In genomic region chrX:136909706-136910564, GRCh38 we compare ENCODE assay signal across 8 cellular contexts. TPM values are rescaled to one million over a fixed set of nuclear protein-coding genes. Genes with fewer than 3 reads are reported as not detected.
A peak's percentile ranks its signal among the peaks of the same experiment; 100 is the strongest.
DNase-seq lines count a peak whose midpoint lies in the region; ATAC-seq and TF ChIP-seq lines count a peak whose summit lies in the region.

No MANE protein-coding gene starts in this region.

- ATAC-seq in foreskin keratinocyte = peak; percentile 79

- H3K18ac ChIP-seq in H9 (ENCODE audit: insufficient read length, low read depth, low read length) = no peak overlapping the region

- H3K4ac ChIP-seq in H9 (ENCODE audit: low read depth, low read length) = no peak overlapping the region

- no peak overlapping the region for H4K91ac ChIP-seq in H9 (ENCODE audit: insufficient read length, low read depth, low read length)

- in situ Hi-C loops in G401 (cut with HindIII; ENCODE audit: low sequenced_read_pairs) = no loop called here

- H2BK5ac ChIP-seq in H9 (ENCODE audit: insufficient read length, low read length) = no peak overlapping the region

- peak overlapping the region; percentile 80 to 91 for H3K4me3 Mint-ChIP-seq in H9
- H3K4me3 Mint-ChIP-seq in neural progenitor cell = peak overlapping the region; percentile 91

- H3K27ac ChIP-seq in H9 (ENCODE audit: insufficient read length, low read depth, low read length) (no peak overlapping the region), foreskin keratinocyte (no peak overlapping the region), neural progenitor cell (peak overlapping the region; percentile 65), temporal lobe (ENCODE audit: low read depth, low read length) (peak overlapping the region; percentile 65)

- H3K4me1 Mint-ChIP-seq in H9 (peaks cover 2 to 8% of the 10 kb centered on the region in 2 experiments; a peak in 2 of 4 replicates), neural progenitor cell (peaks cover 20% of the 10 kb centered on the region)

- no peaks in the 10 kb centered on the region for H4K20me1 ChIP-seq in H9 (ENCODE audit: control insufficient read depth, insufficient read depth, insufficient read length)
- H4K20me1 ChIP-seq in neural progenitor cell (ENCODE audit: low read depth) = no peaks in the 10 kb centered on the region

- H4K8ac ChIP-seq in H9 (replicated peaks; ENCODE audit: insufficient read length, low read depth, low read length) = no peak overlapping the region

- peaks cover 11% of the 10 kb centered on the region for H3F3A ChIP-seq in neural progenitor cell (ENCODE audit: low read depth)

- peaks cover 4% of the 10 kb centered on the region for H3K23me2 ChIP-seq in H9 (ENCODE audit: insufficient read length, low read depth, low read length, poor library complexity, severe bottlenecking)

- no peak overlapping the region for H3T11ph ChIP-seq in H9 (ENCODE audit: low read length)

- H3K9me3 Mint-ChIP-seq in H9 (peaks cover 58 to 66% of the 10 kb centered on the region in 2 experiments), neural progenitor cell (peaks cover 10% of the 10 kb centered on the region)

- WGBS in H9 (ENCODE audit: extremely low coverage, insufficient read length, low lambda C conversion rate) = no CpG with 5 or more reads among the region's 26 CpGs

- H3K4me2 ChIP-seq in H9 (ENCODE audit: insufficient read depth, insufficient read length, low read length) (peak overlapping the region; percentile 52), neural progenitor cell (peak overlapping the region; percentile 80)

- peaks cover 0 to 4% (median 0%) of the 10 kb centered on the region in 3 experiments; a peak in 3 of 7 replicates for H3K36me3 Mint-ChIP-seq in H9 (ENCODE audit: insufficient read depth in 1 of 3, low read depth in 3 of 3)
- H3K36me3 Mint-ChIP-seq in neural progenitor cell = no peaks in the 10 kb centered on the region

- H2BK20ac ChIP-seq in H9 (ENCODE audit: low read depth, low read length, poor library complexity, severe bottlenecking) = no peak overlapping the region

- H3K36me3 ChIP-seq in MG63 (no peaks in the 10 kb centered on the region), neural progenitor cell (no peaks in the 10 kb centered on the region)

- H4K5ac ChIP-seq in H9 (ENCODE audit: insufficient read length, low read depth, low read length) = no peak overlapping the region

- no peak overlapping the region for H2BK15ac ChIP-seq in H9 (ENCODE audit: low read depth, low read length)

- no peak overlapping the region for H2BK120ac ChIP-seq in H9 (ENCODE audit: low read depth, low read length, poor library complexity, severe bottlenecking)

- peak overlapping the region; percentile 43 for H2AFZ ChIP-seq in H9 (ENCODE audit: low read length)
- H2AFZ ChIP-seq in neural progenitor cell (replicated peaks) = no peak overlapping the region

- H3K27ac Mint-ChIP-seq in H9 = peak overlapping the region; percentile 92 to 95 (median 95); a peak in 6 of 7 replicates
- peak overlapping the region; percentile 72 for H3K27ac Mint-ChIP-seq in neural progenitor cell

- H3K79me1 ChIP-seq in H9 (ENCODE audit: insufficient read depth, low read depth, low read length, poor library complexity, severe bottlenecking) = no peaks in the 10 kb centered on the region

- no peak overlapping the region for H3K14ac ChIP-seq in H9 (ENCODE audit: insufficient read depth, low read length)

- H3K9me3 ChIP-seq in H9 (ENCODE audit: control insufficient read depth, low read depth, low read length) (peaks cover 14% of the 10 kb centered on the region), MG63 (no peaks in the 10 kb centered on the region), neural progenitor cell (ENCODE audit: low read depth) (no peaks in the 10 kb centered on the region)

- DNase-seq in G401 (ENCODE audit: low spot score) = peak; percentile 96
- DNase-seq in H9 = peak; percentile 91
- peak; percentile 85 for DNase-seq in MG63
- peak; percentile 28 to 50 for DNase-seq in SHP77 (lab: John Stamatoyannopoulos, UW)
- peak; percentile 17 for DNase-seq in activated gamma-delta T cell treated with anti-CD3 and anti-CD28 coated beads, Interleukin-2, amount 50 U/mL, for 16 hours (ENCODE audit: low read depth)
- peak; percentile 82 to 89 for DNase-seq in foreskin keratinocyte
- peak; percentile 93 for DNase-seq in neural progenitor cell (ENCODE audit: low spot score)

- H3K27me3 ChIP-seq in H9 (ENCODE audit: insufficient read depth, low read length) = no peaks in the 10 kb centered on the region
- no peaks in the 10 kb centered on the region for H3K27me3 ChIP-seq in MG63
- H3K27me3 ChIP-seq in foreskin keratinocyte = no peaks in the 10 kb centered on the region
- no peaks in the 10 kb centered on the region for H3K27me3 ChIP-seq in neural progenitor cell

- no peak overlapping the region for H3K23ac ChIP-seq in H9 (ENCODE audit: insufficient read length, low read depth, low read length)

- no peak overlapping the region for H2AK5ac ChIP-seq in H9 (ENCODE audit: insufficient read length, low read length)

- H2BK12ac ChIP-seq in H9 (ENCODE audit: insufficient read length, low read depth, low read length) = no peak overlapping the region

- H3K4me3 ChIP-seq in MG63 = peak overlapping the region; percentile 67
- peak overlapping the region; percentile 60 for H3K4me3 ChIP-seq in neural progenitor cell

- no peaks in the 10 kb centered on the region for H3K79me2 ChIP-seq in H9 (ENCODE audit: insufficient read depth, low read length)
- H3K79me2 ChIP-seq in neural progenitor cell (ENCODE audit: low read depth) = no peaks in the 10 kb centered on the region

- H3K56ac ChIP-seq in H9 (ENCODE audit: insufficient read length, low read depth, low read length) = no peak overlapping the region

- no peaks in the 10 kb centered on the region; the same call in 1 of the 2 replicates for H3K4me1 ChIP-seq in H9 (ENCODE audit: insufficient read depth, low read length)
- H3K4me1 ChIP-seq in foreskin keratinocyte = peaks cover 7% of the 10 kb centered on the region
- no peaks in the 10 kb centered on the region for H3K4me1 ChIP-seq in neural progenitor cell

- H3K9ac ChIP-seq in H9 (ENCODE audit: extremely low read depth, insufficient read length, low read length) (peak overlapping the region; percentile 2), neural progenitor cell (no peak overlapping the region)

- TF ChIP-seq CTCF in H9 (conservative IDR thresholded peaks at IDR 0.05) (no peak), foreskin keratinocyte (conservative IDR thresholded peaks at IDR 0.05) (no peak), neural progenitor cell (IDR thresholded peaks at IDR 0.05) (no peak)

- H3K27me3 Mint-ChIP-seq in H9 (ENCODE audit: low read depth) = no peaks in the 10 kb centered on the region; the same call in 1 of the 2 replicates
- H3K27me3 Mint-ChIP-seq in neural progenitor cell (ENCODE audit: insufficient read depth, low read depth) = peaks cover 8% of the 10 kb centered on the region

RNA-seq across cellular contexts. Expression of gene RBMX, which starts 29.4 kb away (rescaled TPM):
- 433 and 563 TPM in 2 replicates for total RNA-seq in G401 (2014; rRNA removed; shearing (Covaris generic))
- 409 and 414 TPM in 2 replicates for total RNA-seq in H9 (2021)
- 335 and 466 TPM in 2 replicates for total RNA-seq in MG63 (2014; rRNA removed; shearing (Covaris generic); ENCODE audit: low replicate concordance)
- 227 and 257 TPM in 2 replicates for total RNA-seq in foreskin keratinocyte
- polyA plus RNA-seq in foreskin keratinocyte = 123 and 153 TPM in 2 replicates
- 1,172 and 1,287 TPM in 2 replicates for total RNA-seq in neural progenitor cell (ENCODE audit: low replicate concordance)
- total RNA-seq in temporal lobe = 276 TPM

Comparison
In these comparisons a context has a peak if more than half of its experiments do, and no peak if none do; other contexts are left out.
1. DNase-seq: peak in every context shown above with its lines; median percentile 96 in G401; 93 in neural progenitor cell; 91 in H9; 86 in foreskin keratinocyte; 85 in MG63; 39 in SHP77; 17 in activated gamma-delta T cell treated with anti-CD3 and anti-CD28 coated beads, Interleukin-2, amount 50 U/mL, for 16 hours.
2. H3K27ac ChIP-seq: peak in neural progenitor cell (single experiment) and temporal lobe (single experiment); none in H9 (single experiment) and foreskin keratinocyte (single experiment).